ENCODE assay signal across 28 cellular contexts in genomic region chr5:79493596-79494343, GRCh38. TPM values are rescaled to one million over a fixed set of nuclear protein-coding genes. Genes with fewer than 3 reads are reported as not detected.
DNase-seq lines count a peak whose midpoint lies in the region; ATAC-seq and TF ChIP-seq lines count a peak whose summit lies in the region.
"Had no signal": no experiment of that assay in that cellular context is flagged by ENCODE, and none has a peak within 500 bp of the region (broad histone marks: within the 10 kb centered on the region; RNA-seq: fewer than 3 reads in every experiment).

No MANE protein-coding gene starts in this region.

- no peaks in the 10 kb centered on the region for H3K27me3 ChIP-seq in cardiac muscle cell
- no peaks in the 10 kb centered on the region for H3K27me3 ChIP-seq in esophagus muscularis mucosa
- H3K27me3 ChIP-seq in right cardiac atrium (ENCODE audit: control insufficient read depth, insufficient read depth), result no peaks in the 10 kb centered on the region
- no peaks in the 10 kb centered on the region for H3K27me3 ChIP-seq in WERI-Rb-1 (ENCODE audit: insufficient read depth, low read depth, severe bottlenecking)
- H3K27me3 ChIP-seq: brain microvascular endothelial cell, MG63, spleen had no signal

- H3K36me3 ChIP-seq in cardiac muscle cell, result no peaks in the 10 kb centered on the region
- H3K36me3 ChIP-seq in esophagus muscularis mucosa, result no peaks in the 10 kb centered on the region
- no peaks in the 10 kb centered on the region for H3K36me3 ChIP-seq in WERI-Rb-1
- H3K36me3 ChIP-seq: brain microvascular endothelial cell, MG63, spleen, thoracic aorta had no signal

- no peaks in the 10 kb centered on the region for H3K9me3 ChIP-seq in cardiac muscle cell (ENCODE audit: low read depth)
- no peaks in the 10 kb centered on the region for H3K9me3 ChIP-seq in esophagus muscularis mucosa
- no peaks in the 10 kb centered on the region for H3K9me3 ChIP-seq in right cardiac atrium (ENCODE audit: control insufficient read depth, low read length)
- H3K9me3 ChIP-seq in WERI-Rb-1 (ENCODE audit: severe bottlenecking), result no peaks in the 10 kb centered on the region
- H3K9me3 ChIP-seq: MG63, mucosa of descending colon, spleen, thoracic aorta had no signal

- TF ChIP-seq EP300 in esophagus muscularis mucosa (IDR thresholded peaks at IDR 0.05), result no peak

- no peak for TF ChIP-seq CTCF in cardiac muscle cell (IDR thresholded peaks at IDR 0.05; ENCODE audit: low read depth, low read length)
- TF ChIP-seq CTCF in esophagus muscularis mucosa (IDR thresholded peaks at IDR 0.05), result no peak
- no peak for TF ChIP-seq CTCF in WERI-Rb-1 (IDR thresholded peaks at IDR 0.05; ENCODE audit: low read depth, low read length)

- intact Hi-C loops in cardiac septum (cut with DNase I), result no loop called here
- intact Hi-C loops in esophagus muscularis mucosa (cut with DNase I), result no loop called here
- intact Hi-C loops in right cardiac atrium (cut with DNase I), result no loop called here

- H3K27ac ChIP-seq in cardiac muscle cell, result peak overlapping the region; percentile 72
- H3K27ac ChIP-seq in esophagus muscularis mucosa (replicated peaks in 1 of 4), result peak overlapping the region; percentile 14 to 58 (median 48)
- peak overlapping the region; percentile 43 for H3K27ac ChIP-seq in right cardiac atrium (ENCODE audit: low read length)
- no peak overlapping the region for H3K27ac ChIP-seq in WERI-Rb-1
- H3K27ac ChIP-seq: brain microvascular endothelial cell, spleen, thoracic aorta had no signal

- H3K4me1 ChIP-seq in cardiac muscle cell (ENCODE audit: low read depth) (peaks cover 29% of the 10 kb centered on the region), esophagus muscularis mucosa (peaks cover 7 to 30% (median 15%) of the 10 kb centered on the region in 4 donors), right cardiac atrium (ENCODE audit: control insufficient read depth, insufficient read depth, low read length) (peaks cover 3% of the 10 kb centered on the region)
- H3K4me1 ChIP-seq: spleen had no signal

- no peak for TF ChIP-seq POLR2A in esophagus muscularis mucosa (IDR thresholded peaks at IDR 0.05; ENCODE audit: low read depth)

- H3K4me3 ChIP-seq in cardiac muscle cell (no peak overlapping the region), esophagus muscularis mucosa (no peak overlapping the region), right cardiac atrium (ENCODE audit: low read length) (no peak overlapping the region), WERI-Rb-1 (ENCODE audit: low read depth, low read length) (no peak overlapping the region)
- H3K4me3 ChIP-seq: lung, MG63, mucosa of descending colon, spleen, thoracic aorta had no signal

- ATAC-seq in right cardiac atrium, result peak; percentile 24 to 39
- no peak for ATAC-seq in GM19324 (IDR thresholded peaks at IDR 0.05; ENCODE audit: low FRiP score, unreplicated experiment)
- ATAC-seq: activated CD8-positive, alpha-beta T cell treated with anti-CD3 and anti-CD28 coated beads for 36 hours; mucosa of descending colon; PC-3; stimulated activated naive CD8-positive, alpha-beta T cell treated with anti-CD3 and anti-CD28 coated beads, Interleukin-15, amount 100 ng/mL, for 72 hours had no signal

- DNase-seq in cardiac muscle cell (ENCODE audit: low read depth in 1 of 2, low spot score in 1 of 2) (peak in 1 of 2 donors; percentile 33), cardiac septum (ENCODE audit: low spot score) (no peak), esophagus muscularis mucosa (ENCODE audit: extremely low spot score) (no peak), right cardiac atrium (no peak), nucleus accumbens (lab: John Stamatoyannopoulos, UW) (no peak), WERI-Rb-1 (no peak)
- DNase-seq in stimulated activated CD8-positive, alpha-beta memory T cell treated with anti-CD3 and anti-CD28 coated beads, Interleukin-4, amount 100 ng/mL, for 48 hours, result no peak
- DNase-seq: activated CD8-positive, alpha-beta memory T cell treated with anti-CD3 and anti-CD28 coated beads, Interleukin-2, amount 50 U/mL, for 48 hours; activated CD8-positive, alpha-beta T cell treated with anti-CD3 and anti-CD28 coated beads for 36 hours; activated naive CD4-positive, alpha-beta T cell treated with anti-CD3 and anti-CD28 coated beads, Interleukin-2, amount 10 ng/mL, durations not matched to agents 7 days and 5 days; amniotic stem cell; brain microvascular endothelial cell; CD4-positive, CD25-positive, alpha-beta regulatory T cell; DND-41; GOT3; KBM-7; MG63; mucosa of descending colon; NCI-H2029; NCI-H526 treated with DMSO at 0.1 percent for 48 hours; PC-3; retina; SHP77; spleen; stimulated activated naive CD8-positive, alpha-beta T cell treated with anti-CD3 and anti-CD28 coated beads, Interleukin-15, amount 100 ng/mL, for 72 hours had no signal

- 54% methylated on average over 3 of the region's 3 CpGs for WGBS in esophagus muscularis mucosa
- WGBS in right cardiac atrium, result 72% methylated on average over 3 of the region's 3 CpGs

RNA-seq across cellular contexts. Expression of gene HOMER1, which starts 20.2 kb away (rescaled TPM):
- total RNA-seq in cardiac muscle cell (18.1 and 28.0 TPM in 2 replicates), cardiac septum (67.4 TPM), esophagus muscularis mucosa (10 to 100 TPM; 11.2 to 19.5 (median 19.3) TPM), right cardiac atrium (10 to 100 TPM; 30.7 to 57.6 (median 46.8) TPM)
- polyA plus RNA-seq in cardiac muscle cell (26.3 and 28.5 TPM in 2 replicates), right cardiac atrium (10.0 TPM)
